In the genomic region with DNA sequence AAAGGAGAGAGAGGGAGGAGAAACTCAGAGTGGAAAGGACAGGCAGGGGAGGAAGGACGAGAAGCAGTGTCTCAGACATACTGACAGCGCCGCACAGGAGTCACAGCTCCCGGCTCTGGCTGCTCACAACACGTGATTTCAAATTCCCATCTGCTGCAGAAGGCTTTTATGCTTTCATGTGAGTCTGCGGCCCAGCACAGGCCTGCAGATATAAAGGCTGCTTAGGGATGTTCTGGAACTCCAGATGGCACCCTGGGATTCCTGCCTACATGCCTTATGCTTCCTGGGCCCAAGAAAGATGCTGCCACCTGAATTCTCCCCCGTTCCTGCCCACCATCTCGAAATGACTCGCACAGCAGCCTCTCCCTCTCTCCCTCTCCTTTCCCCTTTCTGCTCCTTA, we compare ENCODE assay signal across 23 cellular contexts.
DNase-seq lines count a peak whose midpoint lies in the region; ATAC-seq and TF ChIP-seq lines count a peak whose summit lies in the region.
"Had no signal": no experiment of that assay in that cellular context is flagged by ENCODE, and none has a peak within 500 bp of the region (broad histone marks: within the 10 kb centered on the region; RNA-seq: fewer than 3 reads in every experiment).

No MANE protein-coding gene starts in this region.

- H3K4me3 ChIP-seq in esophagus muscularis mucosa (no peak overlapping the region), heart left ventricle (no peak overlapping the region)
- H3K4me3 ChIP-seq: BLaER1 treated with 17β-estradiol and CSF1 and Interleukin-3, amounts not matched to agents 10 nM and 100 nM; body of pancreas; gastrocnemius medialis; MG63 had no signal

- no peaks in the 10 kb centered on the region for H3K4me1 Mint-ChIP-seq in activated CD4-positive, alpha-beta T cell treated with anti-CD3 and anti-CD28 coated beads, Interleukin-2, amount 10 ng/mL, durations not matched to agents 24 days and 14 days
- H3K4me1 Mint-ChIP-seq: IgD-negative memory B cell had no signal

- H3K9me3 ChIP-seq in esophagus muscularis mucosa: no peaks in the 10 kb centered on the region
- no peaks in the 10 kb centered on the region for H3K9me3 ChIP-seq in heart left ventricle
- H3K9me3 ChIP-seq: body of pancreas, gastrocnemius medialis, MG63 had no signal

- no peaks in the 10 kb centered on the region for H3K36me3 Mint-ChIP-seq in activated CD4-positive, alpha-beta T cell treated with anti-CD3 and anti-CD28 coated beads, Interleukin-2, amount 10 ng/mL, durations not matched to agents 24 days and 14 days (ENCODE audit: low read depth)
- H3K36me3 Mint-ChIP-seq: activated naive CD4-positive, alpha-beta T cell treated with anti-CD3 and anti-CD28 coated beads, Interleukin-2, amount 50 U/mL, for 72 hours; IgD-negative memory B cell had no signal

- no peak for TF ChIP-seq POLR2A in esophagus muscularis mucosa (IDR thresholded peaks at IDR 0.05; ENCODE audit: low read depth)
- TF ChIP-seq POLR2A in heart left ventricle (IDR thresholded peaks at IDR 0.05): no peak

- H3K27ac Mint-ChIP-seq in activated CD4-positive, alpha-beta T cell treated with anti-CD3 and anti-CD28 coated beads, Interleukin-2, amount 10 ng/mL, durations not matched to agents 24 days and 14 days: no peak overlapping the region
- H3K27ac Mint-ChIP-seq: activated naive CD4-positive, alpha-beta T cell treated with anti-CD3 and anti-CD28 coated beads, Interleukin-2, amount 50 U/mL, for 72 hours; activated T-helper 1 cell treated with anti-CD3 and anti-CD28 coated beads, Interleukin-12 subunit alpha, Interleukin-12 subunit beta, Interleukin-2, Interleukin-4 antibody, amounts not matched to agents 30 ng/mL and 10 ng/mL and 1 ng/mL, durations not matched to agents 14 hours and 24 hours and 36 hours had no signal

- H3K27me3 ChIP-seq in esophagus muscularis mucosa (peaks cover 0 to 5% (median 0%) of the 10 kb centered on the region in 4 donors), heart left ventricle (no peaks in the 10 kb centered on the region)
- H3K27me3 ChIP-seq: BLaER1 treated with 17β-estradiol and CSF1 and Interleukin-3, amounts not matched to agents 10 nM and 100 nM; body of pancreas; gastrocnemius medialis; MG63 had no signal

- no peak for ATAC-seq in heart left ventricle
- ATAC-seq in left colon: no peak
- ATAC-seq: activated naive CD4-positive, alpha-beta T cell treated with anti-CD3 and anti-CD28 coated beads, Interleukin-2, amount 50 U/mL, for 72 hours; body of pancreas; gastrocnemius medialis; stimulated activated naive CD8-positive, alpha-beta T cell treated with anti-CD3 and anti-CD28 coated beads, Interleukin-15, Interleukin-2, amounts not matched to agents 100 U/mL and 50 U/mL, for 24 hours had no signal

- 93% methylated on average over 9 of the region's 9 CpGs for WGBS in esophagus muscularis mucosa
- 80 to 93% (median 89%) methylated on average over 9 of the region's 9 CpGs for WGBS in heart left ventricle, 4 donors

- intact Hi-C loops in esophagus muscularis mucosa (cut with DNase I): no loop called here
- intact Hi-C loops in activated CD4-positive, alpha-beta T cell treated with anti-CD3 and anti-CD28 coated beads, Interleukin-2, amount 10 ng/mL, durations not matched to agents 24 days and 14 days (cut with micrococcal nuclease): no loop called here
- intact Hi-C loops in heart left ventricle (cut with DNase I): no loop called here
- intact Hi-C loops in left colon (cut with DNase I, micrococcal nuclease): no loop called here

- peaks cover 8% of the 10 kb centered on the region for H3K27me3 Mint-ChIP-seq in activated CD4-positive, alpha-beta T cell treated with anti-CD3 and anti-CD28 coated beads, Interleukin-2, amount 10 ng/mL, durations not matched to agents 24 days and 14 days

- no peaks in the 10 kb centered on the region for H3K9me3 Mint-ChIP-seq in activated CD4-positive, alpha-beta T cell treated with anti-CD3 and anti-CD28 coated beads, Interleukin-2, amount 10 ng/mL, durations not matched to agents 24 days and 14 days
- H3K9me3 Mint-ChIP-seq: activated T-helper 1 cell treated with anti-CD3 and anti-CD28 coated beads, Interleukin-12 subunit alpha, Interleukin-12 subunit beta, Interleukin-2, Interleukin-4 antibody, amounts not matched to agents 30 ng/mL and 10 ng/mL and 1 ng/mL, durations not matched to agents 14 hours and 24 hours and 36 hours had no signal

- H3K4me1 ChIP-seq in esophagus muscularis mucosa: peaks cover 0 to 3% (median 0%) of the 10 kb centered on the region in 4 donors
- H3K4me1 ChIP-seq in heart left ventricle: peaks cover 0 to 20% (median 3%) of the 10 kb centered on the region in 12 donors
- H3K4me1 ChIP-seq: BLaER1 treated with 17β-estradiol and CSF1 and Interleukin-3, amounts not matched to agents 10 nM and 100 nM; body of pancreas; gastrocnemius medialis had no signal

- TF ChIP-seq CTCF in esophagus muscularis mucosa (IDR thresholded peaks at IDR 0.05) (no peak), heart left ventricle (IDR thresholded peaks at IDR 0.05) (no peak)

- TF ChIP-seq EP300 in esophagus muscularis mucosa (IDR thresholded peaks at IDR 0.05): no peak

- DNase-seq in C1 segment of cervical spinal cord (lab: John Stamatoyannopoulos, UW) (peak in 10 of 14 donors; percentile 18 to 89 (median 29)), RPMI7951 (ENCODE audit: low read depth) (peak; percentile 68), esophagus muscularis mucosa (ENCODE audit: extremely low spot score) (peak; percentile 79), midbrain (lab: John Stamatoyannopoulos, UW) (peak; percentile 63), GDM1 (lab: John Stamatoyannopoulos, UW) (no peak), heart left ventricle (no peak), left colon (no peak)
- DNase-seq in activated CD4-positive, alpha-beta T cell treated with anti-CD3 and anti-CD28 coated beads, Interleukin-2, amount 10 ng/mL, durations not matched to agents 24 days and 14 days: no peak
- DNase-seq: activated CD4-positive, CD25-positive, alpha-beta regulatory T cell treated with anti-CD3 and anti-CD28 coated beads, Interleukin-2, amount 50 U/mL, for 72 hours; body of pancreas; DMS153; gastrocnemius medialis; MG63; NCI-H187; NCI-H226; stimulated activated CD4-positive, alpha-beta T cell treated with anti-CD3 and anti-CD28 coated beads, Interleukin-1b, Interleukin-23, amount 100 ng/mL, for 48 hours; stimulated activated naive CD8-positive, alpha-beta T cell treated with anti-CD3 and anti-CD28 coated beads, Interleukin-15, Interleukin-2, amounts not matched to agents 100 U/mL and 50 U/mL, for 24 hours had no signal

- H3K27ac ChIP-seq in esophagus muscularis mucosa (replicated peaks in 1 of 4) (no peak overlapping the region), heart left ventricle (no peak overlapping the region)
- H3K27ac ChIP-seq: BLaER1 treated with 17β-estradiol and CSF1 and Interleukin-3, amounts not matched to agents 10 nM and 100 nM; body of pancreas; epithelial cell of prostate; gastrocnemius medialis; RWPE1 had no signal

- H3K36me3 ChIP-seq in esophagus muscularis mucosa: no peaks in the 10 kb centered on the region
- H3K36me3 ChIP-seq in heart left ventricle: no peaks in the 10 kb centered on the region
- H3K36me3 ChIP-seq: BLaER1 treated with 17β-estradiol and CSF1 and Interleukin-3, amounts not matched to agents 10 nM and 100 nM; gastrocnemius medialis; MG63 had no signal

- H3K4me3 Mint-ChIP-seq in activated CD4-positive, alpha-beta T cell treated with anti-CD3 and anti-CD28 coated beads, Interleukin-2, amount 10 ng/mL, durations not matched to agents 24 days and 14 days: no peak overlapping the region
- H3K4me3 Mint-ChIP-seq: activated T-helper 1 cell treated with anti-CD3 and anti-CD28 coated beads, Interleukin-12 subunit alpha, Interleukin-12 subunit beta, Interleukin-2, Interleukin-4 antibody, amounts not matched to agents 30 ng/mL and 10 ng/mL and 1 ng/mL, durations not matched to agents 14 hours and 24 hours and 36 hours; IgD-negative memory B cell had no signal

Comparison
In these comparisons a context has a peak if more than half of its experiments do, and no peak if none do; other contexts are left out.
1. DNase-seq: peak in C1 segment of cervical spinal cord (10 of 14), RPMI7951 (single experiment), esophagus muscularis mucosa (single experiment) and midbrain (single experiment); none in GDM1 (single experiment), activated CD4-positive, alpha-beta T cell treated with anti-CD3 and anti-CD28 coated beads, Interleukin-2, amount 10 ng/mL, durations not matched to agents 24 days and 14 days (single experiment), heart left ventricle (0 of 5) and left colon (0 of 2).